ENCODE assay signal across 17 cellular contexts in the genomic region with DNA sequence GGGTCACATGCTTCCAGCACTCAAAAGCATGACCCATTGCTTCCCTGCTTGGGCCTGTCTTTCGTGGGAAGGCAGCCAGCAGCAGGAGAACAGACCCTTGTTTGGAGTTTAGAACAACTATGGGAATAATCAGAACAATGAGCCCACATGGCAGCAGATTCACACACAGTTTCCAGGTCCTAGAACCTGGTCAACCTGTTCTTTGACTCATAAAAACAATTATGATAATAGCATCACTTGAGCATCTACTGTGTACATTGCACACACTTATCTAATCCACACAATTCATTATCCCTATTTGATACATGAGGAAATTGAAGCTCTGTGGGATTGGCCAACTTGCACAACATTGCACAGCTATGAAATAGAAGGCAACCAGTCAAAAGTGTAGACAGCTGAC. TPM values are rescaled to one million over a fixed set of nuclear protein-coding genes. Genes with fewer than 3 reads are reported as not detected.
A peak's percentile ranks its signal among the peaks of the same experiment; 100 is the strongest.
DNase-seq lines count a peak whose midpoint lies in the region; ATAC-seq, FAIRE-seq and TF ChIP-seq lines count a peak whose summit lies in the region.
"Had no signal": no experiment of that assay in that cellular context is flagged by ENCODE, and none has a peak within 500 bp of the region (broad histone marks: within the 10 kb centered on the region; RNA-seq: fewer than 3 reads in every experiment).

No MANE protein-coding gene starts in this region.

- CTCF ChIA-PET in PC-3 (lab: Charles Lee) = no interaction called here

- TF ChIP-seq CTCF in PC-3 (conservative IDR thresholded peaks at IDR 0.05; ENCODE audit: low read depth, low read length) (no peak), right atrium auricular region (IDR thresholded peaks at IDR 0.05) (no peak)

- H3K9me3 ChIP-seq in PC-3 (ENCODE audit: low read length) = no peaks in the 10 kb centered on the region
- H3K9me3 ChIP-seq in small intestine (ENCODE audit: control insufficient read depth, low read depth) = no peaks in the 10 kb centered on the region
- no peaks in the 10 kb centered on the region for H3K9me3 ChIP-seq in right atrium auricular region
- H3K9me3 ChIP-seq: BLaER1 treated with 17β-estradiol and CSF1 and Interleukin-3, amounts not matched to agents 10 nM and 100 nM had no signal

- no peaks in the 10 kb centered on the region for H3K4me1 ChIP-seq in PC-3 (ENCODE audit: insufficient read depth, low read length)
- no peaks in the 10 kb centered on the region for H3K4me1 ChIP-seq in small intestine (ENCODE audit: control insufficient read depth in 2 of 2, insufficient read depth in 1 of 2, low read depth in 1 of 2, low read length in 1 of 2)
- H3K4me1 ChIP-seq in right atrium auricular region = no peaks in the 10 kb centered on the region
- H3K4me1 ChIP-seq: BLaER1 treated with 17β-estradiol and CSF1 and Interleukin-3, amounts not matched to agents 10 nM and 100 nM had no signal

- no peak for FAIRE-seq in small intestine (lab: Jason Lieb, UNC)
- FAIRE-seq: RCC 7860 had no signal

- intact Hi-C loops in PC-3 (cut with micrococcal nuclease) = no loop called here

- POLR2A ChIA-PET in PC-3 (lab: Charles Lee; ENCODE audit: unreplicated experiment) = no interaction called here

- WGBS in small intestine, 3 donors = 48 to 61% (median 54%) methylated on average over 1 of the region's 1 CpG

- H3K36me3 ChIP-seq in PC-3 (ENCODE audit: low read depth, low read length) (no peaks in the 10 kb centered on the region), small intestine (ENCODE audit: control insufficient read depth in 2 of 2, insufficient read depth in 2 of 2, low read length in 2 of 2) (no peaks in the 10 kb centered on the region), right atrium auricular region (no peaks in the 10 kb centered on the region)
- H3K36me3 ChIP-seq: BLaER1 treated with 17β-estradiol and CSF1 and Interleukin-3, amounts not matched to agents 10 nM and 100 nM had no signal

- no peak overlapping the region for H3K4me2 ChIP-seq in PC-3 (ENCODE audit: low read length)
- H3K4me2 ChIP-seq: BLaER1 treated with 17β-estradiol and CSF1 and Interleukin-3, amounts not matched to agents 10 nM and 100 nM had no signal

- ATAC-seq in PC-3 = no peak
- no peak for ATAC-seq in GM19467 (IDR thresholded peaks at IDR 0.05; ENCODE audit: unreplicated experiment)

- no peaks in the 10 kb centered on the region for H3F3A ChIP-seq in PC-3 (ENCODE audit: low read length, unreplicated experiment)

- H3K27me3 ChIP-seq in PC-3 (ENCODE audit: low read length) (no peaks in the 10 kb centered on the region), small intestine (ENCODE audit: control insufficient read depth in 2 of 2, insufficient read depth in 2 of 2, low read length in 2 of 2) (no peaks in the 10 kb centered on the region), right atrium auricular region (no peaks in the 10 kb centered on the region)
- H3K27me3 ChIP-seq: BLaER1 treated with 17β-estradiol and CSF1 and Interleukin-3, amounts not matched to agents 10 nM and 100 nM had no signal

- H3K27ac ChIP-seq in PC-3 (ENCODE audit: low read length) = no peak overlapping the region
- no peak overlapping the region for H3K27ac ChIP-seq in small intestine (ENCODE audit: low read depth in 1 of 2, low read length in 1 of 2)
- no peak overlapping the region for H3K27ac ChIP-seq in right atrium auricular region
- H3K27ac ChIP-seq: BLaER1 treated with 17β-estradiol and CSF1 and Interleukin-3, amounts not matched to agents 10 nM and 100 nM; HL-60 had no signal

- no peak overlapping the region for H3K9ac ChIP-seq in PC-3 (ENCODE audit: low read length)
- H3K9ac ChIP-seq: BLaER1 treated with 17β-estradiol and CSF1 and Interleukin-3, amounts not matched to agents 10 nM and 100 nM had no signal

- H3K4me3 ChIP-seq in PC-3 (ENCODE audit: low read length) = no peak overlapping the region
- no peak overlapping the region for H3K4me3 ChIP-seq in small intestine (ENCODE audit: low read depth in 1 of 2, low read length in 2 of 2)
- H3K4me3 ChIP-seq in right atrium auricular region = no peak overlapping the region
- H3K4me3 ChIP-seq: BLaER1 treated with 17β-estradiol and CSF1 and Interleukin-3, amounts not matched to agents 10 nM and 100 nM had no signal

- DNase-seq in NCI-H1105 treated with DMSO at 0.1 percent for 48 hours (lab: John Stamatoyannopoulos, UW) (peak; percentile 19), NCI-H345 (lab: John Stamatoyannopoulos, UW) (peak; percentile 74), PC-3 (peak; percentile 12), small intestine (peak; percentile 25), dermis blood vessel endothelial cell (no peak), right atrium auricular region (ENCODE audit: low spot score) (no peak)
- DNase-seq: COR-L47, DMS79, GOT3, MV-4-11, NCI-H1694 treated with DMSO at 0.1 percent for 48 hours, NCI-H69, SHP77 had no signal

- BruUV-seq in PC-3 (replicated peaks; lab: Mats Ljungman, UMichigan) = no TSS peak

- H4K20me1 ChIP-seq in PC-3 (ENCODE audit: low read length) = no peaks in the 10 kb centered on the region
- H4K20me1 ChIP-seq: BLaER1 treated with 17β-estradiol and CSF1 and Interleukin-3, amounts not matched to agents 10 nM and 100 nM had no signal

- H2AFZ ChIP-seq in PC-3 (ENCODE audit: low read length) = no peak overlapping the region

- H3K79me2 ChIP-seq in PC-3 (ENCODE audit: low read length) = no peaks in the 10 kb centered on the region

- H3K9me2 ChIP-seq in PC-3 (replicated peaks; ENCODE audit: low read length) = no peaks in the 10 kb centered on the region

RNA-seq across cellular contexts. Expression of a gene that starts 41.7 kb away (rescaled TPM):
- total RNA-seq in PC-3 (2014; rRNA removed) = 38.8 and 55.1 TPM in 2 replicates
- polyA plus RNA-seq in small intestine = 100 to 1,000 TPM in 1 of 3 donors, 10 to 100 TPM in 2; 63.4 to 122 (median 72.7) TPM
- total RNA-seq in dermis blood vessel endothelial cell = 0.98 and 4.6 TPM in 2 replicates
- 10 to 100 TPM; 62.9 to 95.5 TPM for total RNA-seq in right atrium auricular region

Comparison
In these comparisons a context has a peak if more than half of its experiments do, and no peak if none do; other contexts are left out.
1. DNase-seq: peak in NCI-H1105 treated with DMSO at 0.1 percent for 48 hours (single experiment), NCI-H345 (single experiment), PC-3 (single experiment) and small intestine (single experiment); none in dermis blood vessel endothelial cell (single experiment) and right atrium auricular region (single experiment).